Comparison of ENCODE assay signal across 15 cellular contexts in genomic region chr14:74720526-74720925, GRCh38.
"Had no signal": no experiment of that assay in that cellular context is flagged by ENCODE, and none has a peak within 500 bp of the region (broad histone marks: within the 10 kb centered on the region; RNA-seq: fewer than 3 reads in every experiment).

No MANE protein-coding gene starts in this region.

- H3K9me3 Mint-ChIP-seq: activated CD4-positive, alpha-beta T cell treated with anti-CD3 and anti-CD28 coated beads, Interleukin-2, amount 10 ng/mL, durations not matched to agents 7 days and 5 days; activated naive CD8-positive, alpha-beta T cell treated with anti-CD3 and anti-CD28 coated beads, Interleukin-2, amount 10 ng/mL, durations not matched to agents 7 days and 5 days; mesothelial cell of epicardium; T-helper 2 cell treated with Interferon-gamma antibody and Interleukin-4, amounts not matched to agents 5 μg/mL and 100 μg/mL, for 36 hours had no signal

- H3K4me3 ChIP-seq: ascending aorta, colonic mucosa, suprapubic skin had no signal

- H3K4me1 Mint-ChIP-seq: mesothelial cell of epicardium had no signal

- H3K4me3 Mint-ChIP-seq: activated CD4-positive, alpha-beta T cell treated with anti-CD3 and anti-CD28 coated beads, Interleukin-2, amount 10 ng/mL, durations not matched to agents 7 days and 5 days; activated naive CD8-positive, alpha-beta T cell treated with anti-CD3 and anti-CD28 coated beads, Interleukin-2, amount 10 ng/mL, durations not matched to agents 7 days and 5 days; mesothelial cell of epicardium; T-helper 2 cell treated with Interferon-gamma antibody and Interleukin-4, amounts not matched to agents 5 μg/mL and 100 μg/mL, for 36 hours had no signal

- FAIRE-seq: endometrium had no signal

- H3K27me3 ChIP-seq: ascending aorta, colonic mucosa, suprapubic skin had no signal

- H3K27me3 Mint-ChIP-seq: activated CD4-positive, alpha-beta T cell treated with anti-CD3 and anti-CD28 coated beads, Interleukin-2, amount 10 ng/mL, durations not matched to agents 7 days and 5 days; activated naive CD8-positive, alpha-beta T cell treated with anti-CD3 and anti-CD28 coated beads, Interleukin-2, amount 10 ng/mL, durations not matched to agents 7 days and 5 days had no signal

- H3K9ac ChIP-seq: parathyroid adenoma had no signal

- H3K4me1 ChIP-seq: ascending aorta, colonic mucosa, parathyroid adenoma, suprapubic skin had no signal

- H3K27ac ChIP-seq: ascending aorta, colonic mucosa, parathyroid adenoma, suprapubic skin had no signal

- H3K27ac Mint-ChIP-seq: activated CD4-positive, alpha-beta T cell treated with anti-CD3 and anti-CD28 coated beads, Interleukin-2, amount 10 ng/mL, durations not matched to agents 7 days and 5 days; activated naive CD8-positive, alpha-beta T cell treated with anti-CD3 and anti-CD28 coated beads, Interleukin-2, amount 10 ng/mL, durations not matched to agents 7 days and 5 days; mesothelial cell of epicardium; T-helper 2 cell treated with Interferon-gamma antibody and Interleukin-4, amounts not matched to agents 5 μg/mL and 100 μg/mL, for 36 hours had no signal

- H2AFZ ChIP-seq: parathyroid adenoma had no signal

- DNase-seq: activated CD4-positive, alpha-beta T cell treated with anti-CD3 and anti-CD28 coated beads, Interleukin-2, amount 10 ng/mL, durations not matched to agents 7 days and 5 days; activated CD4-positive, CD25-positive, alpha-beta regulatory T cell; activated naive CD8-positive, alpha-beta T cell treated with anti-CD3 and anti-CD28 coated beads, Interleukin-2, amount 10 ng/mL, durations not matched to agents 7 days and 5 days; caudate nucleus; colonic mucosa; foreskin melanocyte; stimulated activated CD4-positive, alpha-beta T cell treated with anti-CD3 and anti-CD28 coated beads, Interleukin-4, amount 100 ng/mL, for 1 hour; stimulated activated naive CD8-positive, alpha-beta T cell treated with anti-CD3 and anti-CD28 coated beads, Interleukin-15, Interleukin-2, amounts not matched to agents 100 U/mL and 50 U/mL, for 24 hours; trophoblast cell had no signal

- H3K9me3 ChIP-seq: ascending aorta, colonic mucosa, suprapubic skin had no signal
